ENCODE assay signal across 8 cellular contexts in genomic region chr10:120942806-120943413, GRCh38.
DNase-seq lines count a peak whose midpoint lies in the region; ATAC-seq lines count a peak whose summit lies in the region.

No MANE protein-coding gene starts in this region.

- no peak overlapping the region for H3K27ac Mint-ChIP-seq in natural killer cell treated with Interleukin-12 subunit alpha and Interleukin-12 subunit beta and Interleukin-15 and Interleukin-18, amount 100 ng/mL, for 72 hours

- peaks cover 0 to 5% of the 10 kb centered on the region in 2 donors for H3K4me1 Mint-ChIP-seq in natural killer cell treated with Interleukin-12 subunit alpha and Interleukin-12 subunit beta and Interleukin-15 and Interleukin-18, amount 100 ng/mL, for 72 hours (ENCODE audit: low read depth in 2 of 2)

- ATAC-seq in GM19467 (IDR thresholded peaks at IDR 0.05; ENCODE audit: unreplicated experiment) (peak; percentile 94), esophagus mucosa (peak; percentile 77)
- ATAC-seq in natural killer cell treated with Interleukin-12 subunit alpha and Interleukin-12 subunit beta and Interleukin-15 and Interleukin-18, amount 100 ng/mL, for 72 hours = peak; percentile 86

- H3K4me3 Mint-ChIP-seq in natural killer cell treated with Interleukin-12 subunit alpha and Interleukin-12 subunit beta and Interleukin-15 and Interleukin-18, amount 100 ng/mL, for 72 hours = no peak overlapping the region

- no peaks in the 10 kb centered on the region for H3K36me3 Mint-ChIP-seq in natural killer cell treated with Interleukin-12 subunit alpha and Interleukin-12 subunit beta and Interleukin-15 and Interleukin-18, amount 100 ng/mL, for 72 hours

- H3K9me3 Mint-ChIP-seq in natural killer cell treated with Interleukin-12 subunit alpha and Interleukin-12 subunit beta and Interleukin-15 and Interleukin-18, amount 100 ng/mL, for 72 hours = no peaks in the 10 kb centered on the region

- peaks cover 11 to 19% of the 10 kb centered on the region in 2 donors for H3K27me3 Mint-ChIP-seq in natural killer cell treated with Interleukin-12 subunit alpha and Interleukin-12 subunit beta and Interleukin-15 and Interleukin-18, amount 100 ng/mL, for 72 hours

- DNase-seq in COLO829 (ENCODE audit: low spot score) = peak; percentile 34
- DNase-seq in HS-27A (ENCODE audit: low read depth) = peak; percentile 1
- DNase-seq in OCI-M1 (lab: John Stamatoyannopoulos, UW) = peak; percentile 81
- peak; percentile 74 for DNase-seq in activated T-cell treated with anti-CD3 and anti-CD28 coated beads for 48 hours (ENCODE audit: low read depth)
- peak; percentile 80 for DNase-seq in natural killer cell treated with Interleukin-12 subunit alpha and Interleukin-12 subunit beta and Interleukin-15 and Interleukin-18, amount 100 ng/mL, for 72 hours (ENCODE audit: low spot score)
- peak; percentile 14 to 57 (median 48) for DNase-seq in stimulated activated naive CD4-positive, alpha-beta T cell (lab: John Stamatoyannopoulos, UW)

Comparison
In these comparisons a context has a peak if more than half of its experiments do, and no peak if none do; other contexts are left out.
1. Peak in every context shown above with its lines: DNase-seq and ATAC-seq.
2. DNase-seq: peak in every context shown above with its lines; median percentile 81 in OCI-M1; 80 in natural killer cell treated with Interleukin-12 subunit alpha and Interleukin-12 subunit beta and Interleukin-15 and Interleukin-18, amount 100 ng/mL, for 72 hours; 74 in activated T-cell treated with anti-CD3 and anti-CD28 coated beads for 48 hours; 48 in stimulated activated naive CD4-positive, alpha-beta T cell; 34 in COLO829; 1 in HS-27A.